In the genomic region with DNA sequence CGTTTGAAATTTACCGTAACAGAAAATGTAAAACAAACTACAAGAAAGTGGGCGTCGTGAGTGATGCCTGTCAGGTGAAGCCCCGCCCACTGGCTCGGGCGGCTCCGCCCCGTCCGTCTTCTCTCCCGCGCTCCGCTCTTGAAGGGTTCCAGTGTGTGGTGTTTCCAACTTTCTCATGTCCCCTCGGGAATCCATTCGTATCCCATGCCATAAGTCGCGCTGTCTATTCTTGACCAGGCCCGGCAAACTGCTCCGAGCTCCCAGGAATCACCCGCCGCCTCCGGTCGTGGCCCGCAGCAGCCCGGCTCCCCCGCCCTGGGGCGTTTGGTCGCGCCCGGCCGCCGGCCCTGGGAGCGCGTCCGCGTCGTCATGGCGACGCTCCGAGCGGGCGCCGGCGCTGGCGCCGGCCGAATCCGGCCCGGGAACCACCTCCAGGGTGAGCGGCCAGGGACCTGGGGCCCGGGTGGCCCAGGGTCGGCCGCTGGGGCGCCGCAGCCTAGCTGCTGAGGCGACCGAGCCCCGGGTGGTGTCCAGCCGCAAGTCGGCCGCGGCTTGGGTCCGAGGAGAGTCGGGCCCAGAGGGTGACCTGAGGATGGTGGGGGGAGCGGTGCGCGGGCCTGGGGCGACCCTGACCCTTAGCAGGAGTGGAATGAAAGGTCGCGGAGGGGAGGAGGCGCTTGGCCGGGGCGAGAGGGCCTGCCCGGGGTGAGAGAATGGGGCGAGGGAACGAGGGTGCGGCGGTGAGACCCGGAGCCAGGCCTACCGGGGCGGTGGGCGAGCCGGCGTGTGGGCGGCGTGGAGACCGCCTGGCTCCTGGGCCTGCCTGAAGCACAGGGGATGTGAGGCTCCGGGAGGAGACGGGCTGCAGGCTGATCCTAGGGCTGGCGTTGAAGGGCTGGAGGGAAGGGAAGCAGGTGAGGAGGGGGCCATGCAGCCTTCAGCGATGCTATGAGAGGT, we compare ENCODE assay signal across 1 cellular context.
A peak's percentile ranks its signal among the peaks of the same experiment; 100 is the strongest.
TF ChIP-seq lines count a peak whose summit lies in the region.

A gene (plus strand): TSS at position 375 of the 957 bp plus-strand sequence. CDS start 1,683 bp downstream, outside the sequence.

TF ChIP-seq in HepG2, 621 proteins besides CTCF, POLR2A, EP300 and RAD21 (continued from another document and continues in another):
- TF ChIP-seq ZNF775 (CRISPR knock-in tag; IDR thresholded peaks at IDR 0.05; ENCODE audit: borderline replicate concordance) (no peak), THAP11 (CRISPR knock-in tag; IDR thresholded peaks at IDR 0.05) (peak; percentile 42; the same call in 1 of the 2 replicates), SOX6 (IDR thresholded peaks at IDR 0.05) (no peak), SOX6 (CRISPR knock-in tag; IDR thresholded peaks at IDR 0.05) (no peak), GATAD2A (CRISPR knock-in tag; IDR thresholded peaks at IDR 0.05) (no peak), GABPB1 (CRISPR knock-in tag; IDR thresholded peaks at IDR 0.05) (peak; percentile 56), HMGA1 (CRISPR knock-in tag; conservative IDR thresholded peaks at IDR 0.05) (no peak), ZNF264 (CRISPR knock-in tag; IDR thresholded peaks at IDR 0.05) (no peak), ZFYVE20 (CRISPR knock-in tag; IDR thresholded peaks at IDR 0.05; ENCODE audit: borderline replicate concordance, low read depth) (no peak), HNRNPUL1 (IDR thresholded peaks at IDR 0.05; ENCODE audit: low read depth, low read length) (no peak), ZNF253 (CRISPR knock-in tag; IDR thresholded peaks at IDR 0.05; ENCODE audit: borderline replicate concordance) (no peak), ZFP82 (CRISPR knock-in tag; IDR thresholded peaks at IDR 0.05; ENCODE audit: borderline replicate concordance) (no peak), ATRX (CRISPR knock-in tag; IDR thresholded peaks at IDR 0.05; ENCODE audit: borderline replicate concordance) (no peak), ZNF75D (CRISPR knock-in tag; IDR thresholded peaks at IDR 0.05; ENCODE audit: borderline replicate concordance) (no peak), ARID2 (CRISPR knock-in tag; IDR thresholded peaks at IDR 0.05; ENCODE audit: borderline replicate concordance) (no peak), TCF7 (IDR thresholded peaks at IDR 0.05; ENCODE audit: low read depth) (no peak), YEATS2 (CRISPR knock-in tag; IDR thresholded peaks at IDR 0.05; ENCODE audit: borderline replicate concordance) (no peak), ZFP37 (CRISPR knock-in tag; IDR thresholded peaks at IDR 0.05; ENCODE audit: borderline replicate concordance) (no peak), ZSCAN30 (CRISPR knock-in tag; IDR thresholded peaks at IDR 0.05) (no peak), ZNF160 (CRISPR knock-in tag; IDR thresholded peaks at IDR 0.05) (no peak), ZSCAN29 (CRISPR knock-in tag; conservative IDR thresholded peaks at IDR 0.05) (no peak), ZFY (CRISPR knock-in tag; IDR thresholded peaks at IDR 0.05) (peak; percentile 72), ZNF816 (CRISPR knock-in tag; IDR thresholded peaks at IDR 0.05; ENCODE audit: borderline replicate concordance) (no peak), SP4 (CRISPR knock-in tag; IDR thresholded peaks at IDR 0.05) (peak; percentile 72), MTA3 (CRISPR knock-in tag; IDR thresholded peaks at IDR 0.05) (no peak), ZZZ3 (CRISPR knock-in tag; IDR thresholded peaks at IDR 0.05; ENCODE audit: borderline replicate concordance) (no peak), MXI1 (IDR thresholded peaks at IDR 0.05; ENCODE audit: borderline replicate concordance, low read depth, low read length) (peak; percentile 91; the same call in 2 of the 3 replicates), MTF1 (CRISPR knock-in tag; IDR thresholded peaks at IDR 0.05) (no peak), RFX3 (CRISPR knock-in tag; IDR thresholded peaks at IDR 0.05) (peak; percentile 67), TP53 (CRISPR knock-in tag; conservative IDR thresholded peaks at IDR 0.05) (no peak), SIN3B (IDR thresholded peaks at IDR 0.05; ENCODE audit: low read length) (no peak), BORCS8-MEF2B (CRISPR knock-in tag; IDR thresholded peaks at IDR 0.05) (no peak), PITX1 (CRISPR knock-in tag; IDR thresholded peaks at IDR 0.05) (no peak), ZNF556 (CRISPR knock-in tag; IDR thresholded peaks at IDR 0.05; ENCODE audit: borderline replicate concordance) (no peak), RNF2 (conservative IDR thresholded peaks at IDR 0.05; ENCODE audit: low read depth) (peak; percentile 66), IKZF4 (CRISPR knock-in tag; IDR thresholded peaks at IDR 0.05; ENCODE audit: borderline replicate concordance, low read depth, not compliant biosample characterization) (no peak), AKAP8 (CRISPR knock-in tag; IDR thresholded peaks at IDR 0.05) (no peak), ZNF605 (CRISPR knock-in tag; IDR thresholded peaks at IDR 0.05) (no peak), ZNF615 (CRISPR knock-in tag; IDR thresholded peaks at IDR 0.05; ENCODE audit: borderline replicate concordance) (no peak), ZNF333 (CRISPR knock-in tag; IDR thresholded peaks at IDR 0.05; ENCODE audit: borderline replicate concordance) (no peak), ZNF598 (CRISPR knock-in tag; IDR thresholded peaks at IDR 0.05; ENCODE audit: borderline replicate concordance) (peak; percentile 29; the same call in 1 of the 2 replicates), ZNF282 (IDR thresholded peaks at IDR 0.05; ENCODE audit: partially characterized antibody) (no peak)
- TF ChIP-seq, protein P1, sequence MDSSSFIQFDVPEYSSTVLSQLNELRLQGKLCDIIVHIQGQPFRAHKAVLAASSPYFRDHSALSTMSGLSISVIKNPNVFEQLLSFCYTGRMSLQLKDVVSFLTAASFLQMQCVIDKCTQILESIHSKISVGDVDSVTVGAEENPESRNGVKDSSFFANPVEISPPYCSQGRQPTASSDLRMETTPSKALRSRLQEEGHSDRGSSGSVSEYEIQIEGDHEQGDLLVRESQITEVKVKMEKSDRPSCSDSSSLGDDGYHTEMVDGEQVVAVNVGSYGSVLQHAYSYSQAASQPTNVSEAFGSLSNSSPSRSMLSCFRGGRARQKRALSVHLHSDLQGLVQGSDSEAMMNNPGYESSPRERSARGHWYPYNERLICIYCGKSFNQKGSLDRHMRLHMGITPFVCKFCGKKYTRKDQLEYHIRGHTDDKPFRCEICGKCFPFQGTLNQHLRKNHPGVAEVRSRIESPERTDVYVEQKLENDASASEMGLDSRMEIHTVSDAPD (CRISPR knock-in tag; IDR thresholded peaks at IDR 0.05): no peak
- TF ChIP-seq, protein P2, sequence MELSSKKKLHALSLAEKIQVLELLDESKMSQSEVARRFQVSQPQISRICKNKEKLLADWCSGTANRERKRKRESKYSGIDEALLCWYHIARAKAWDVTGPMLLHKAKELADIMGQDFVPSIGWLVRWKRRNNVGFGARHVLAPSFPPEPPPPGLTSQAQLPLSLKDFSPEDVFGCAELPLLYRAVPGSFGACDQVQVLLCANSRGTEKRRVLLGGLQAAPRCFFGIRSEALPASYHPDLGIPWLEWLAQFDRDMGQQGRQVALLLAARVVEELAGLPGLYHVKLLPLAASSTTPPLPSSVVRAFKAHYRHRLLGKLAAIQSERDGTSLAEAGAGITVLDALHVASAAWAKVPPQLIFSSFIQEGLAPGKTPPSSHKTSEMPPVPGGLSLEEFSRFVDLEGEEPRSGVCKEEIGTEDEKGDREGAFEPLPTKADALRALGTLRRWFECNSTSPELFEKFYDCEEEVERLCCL (CRISPR knock-in tag; IDR thresholded peaks at IDR 0.05; ENCODE audit: borderline replicate concordance): no peak
- TF ChIP-seq, protein P3, sequence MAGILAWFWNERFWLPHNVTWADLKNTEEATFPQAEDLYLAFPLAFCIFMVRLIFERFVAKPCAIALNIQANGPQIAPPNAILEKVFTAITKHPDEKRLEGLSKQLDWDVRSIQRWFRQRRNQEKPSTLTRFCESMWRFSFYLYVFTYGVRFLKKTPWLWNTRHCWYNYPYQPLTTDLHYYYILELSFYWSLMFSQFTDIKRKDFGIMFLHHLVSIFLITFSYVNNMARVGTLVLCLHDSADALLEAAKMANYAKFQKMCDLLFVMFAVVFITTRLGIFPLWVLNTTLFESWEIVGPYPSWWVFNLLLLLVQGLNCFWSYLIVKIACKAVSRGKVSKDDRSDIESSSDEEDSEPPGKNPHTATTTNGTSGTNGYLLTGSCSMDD (CRISPR knock-in tag; IDR thresholded peaks at IDR 0.05): no peak
- TF ChIP-seq, protein P4, sequence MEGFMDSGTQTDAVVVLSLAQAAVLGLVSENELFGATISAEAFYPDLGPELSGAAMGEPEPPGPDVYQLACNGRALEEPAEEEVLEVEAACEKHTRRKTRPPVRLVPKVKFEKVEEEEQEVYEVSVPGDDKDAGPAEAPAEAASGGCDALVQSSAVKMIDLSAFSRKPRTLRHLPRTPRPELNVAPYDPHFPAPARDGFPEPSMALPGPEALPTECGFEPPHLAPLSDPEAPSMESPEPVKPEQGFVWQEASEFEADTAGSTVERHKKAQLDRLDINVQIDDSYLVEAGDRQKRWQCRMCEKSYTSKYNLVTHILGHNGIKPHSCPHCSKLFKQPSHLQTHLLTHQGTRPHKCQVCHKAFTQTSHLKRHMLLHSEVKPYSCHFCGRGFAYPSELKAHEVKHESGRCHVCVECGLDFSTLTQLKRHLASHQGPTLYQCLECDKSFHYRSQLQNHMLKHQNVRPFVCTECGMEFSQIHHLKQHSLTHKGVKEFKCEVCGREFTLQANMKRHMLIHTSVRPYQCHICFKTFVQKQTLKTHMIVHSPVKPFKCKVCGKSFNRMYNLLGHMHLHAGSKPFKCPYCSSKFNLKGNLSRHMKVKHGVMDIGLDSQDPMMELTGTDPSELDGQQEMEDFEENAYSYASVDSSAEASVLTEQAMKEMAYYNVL (CRISPR knock-in tag; IDR thresholded peaks at IDR 0.05; ENCODE audit: borderline replicate concordance): no peak
- TF ChIP-seq, protein P5, sequence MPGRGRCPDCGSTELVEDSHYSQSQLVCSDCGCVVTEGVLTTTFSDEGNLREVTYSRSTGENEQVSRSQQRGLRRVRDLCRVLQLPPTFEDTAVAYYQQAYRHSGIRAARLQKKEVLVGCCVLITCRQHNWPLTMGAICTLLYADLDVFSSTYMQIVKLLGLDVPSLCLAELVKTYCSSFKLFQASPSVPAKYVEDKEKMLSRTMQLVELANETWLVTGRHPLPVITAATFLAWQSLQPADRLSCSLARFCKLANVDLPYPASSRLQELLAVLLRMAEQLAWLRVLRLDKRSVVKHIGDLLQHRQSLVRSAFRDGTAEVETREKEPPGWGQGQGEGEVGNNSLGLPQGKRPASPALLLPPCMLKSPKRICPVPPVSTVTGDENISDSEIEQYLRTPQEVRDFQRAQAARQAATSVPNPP (CRISPR knock-in tag; IDR thresholded peaks at IDR 0.05): peak; percentile 50; the same call in 1 of the 2 replicates
- TF ChIP-seq, protein P6, sequence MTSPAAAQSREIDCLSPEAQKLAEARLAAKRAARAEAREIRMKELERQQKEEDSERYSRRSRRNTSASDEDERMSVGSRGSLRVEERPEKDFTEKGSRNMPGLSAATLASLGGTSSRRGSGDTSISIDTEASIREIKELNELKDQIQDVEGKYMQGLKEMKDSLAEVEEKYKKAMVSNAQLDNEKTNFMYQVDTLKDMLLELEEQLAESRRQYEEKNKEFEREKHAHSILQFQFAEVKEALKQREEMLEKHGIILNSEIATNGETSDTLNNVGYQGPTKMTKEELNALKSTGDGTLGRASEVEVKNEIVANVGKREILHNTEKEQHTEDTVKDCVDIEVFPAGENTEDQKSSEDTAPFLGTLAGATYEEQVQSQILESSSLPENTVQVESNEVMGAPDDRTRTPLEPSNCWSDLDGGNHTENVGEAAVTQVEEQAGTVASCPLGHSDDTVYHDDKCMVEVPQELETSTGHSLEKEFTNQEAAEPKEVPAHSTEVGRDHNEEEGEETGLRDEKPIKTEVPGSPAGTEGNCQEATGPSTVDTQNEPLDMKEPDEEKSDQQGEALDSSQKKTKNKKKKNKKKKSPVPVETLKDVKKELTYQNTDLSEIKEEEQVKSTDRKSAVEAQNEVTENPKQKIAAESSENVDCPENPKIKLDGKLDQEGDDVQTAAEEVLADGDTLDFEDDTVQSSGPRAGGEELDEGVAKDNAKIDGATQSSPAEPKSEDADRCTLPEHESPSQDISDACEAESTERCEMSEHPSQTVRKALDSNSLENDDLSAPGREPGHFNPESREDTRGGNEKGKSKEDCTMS (CRISPR knock-in tag; conservative IDR thresholded peaks at IDR 0.05): no peak
- TF ChIP-seq, protein P7, sequence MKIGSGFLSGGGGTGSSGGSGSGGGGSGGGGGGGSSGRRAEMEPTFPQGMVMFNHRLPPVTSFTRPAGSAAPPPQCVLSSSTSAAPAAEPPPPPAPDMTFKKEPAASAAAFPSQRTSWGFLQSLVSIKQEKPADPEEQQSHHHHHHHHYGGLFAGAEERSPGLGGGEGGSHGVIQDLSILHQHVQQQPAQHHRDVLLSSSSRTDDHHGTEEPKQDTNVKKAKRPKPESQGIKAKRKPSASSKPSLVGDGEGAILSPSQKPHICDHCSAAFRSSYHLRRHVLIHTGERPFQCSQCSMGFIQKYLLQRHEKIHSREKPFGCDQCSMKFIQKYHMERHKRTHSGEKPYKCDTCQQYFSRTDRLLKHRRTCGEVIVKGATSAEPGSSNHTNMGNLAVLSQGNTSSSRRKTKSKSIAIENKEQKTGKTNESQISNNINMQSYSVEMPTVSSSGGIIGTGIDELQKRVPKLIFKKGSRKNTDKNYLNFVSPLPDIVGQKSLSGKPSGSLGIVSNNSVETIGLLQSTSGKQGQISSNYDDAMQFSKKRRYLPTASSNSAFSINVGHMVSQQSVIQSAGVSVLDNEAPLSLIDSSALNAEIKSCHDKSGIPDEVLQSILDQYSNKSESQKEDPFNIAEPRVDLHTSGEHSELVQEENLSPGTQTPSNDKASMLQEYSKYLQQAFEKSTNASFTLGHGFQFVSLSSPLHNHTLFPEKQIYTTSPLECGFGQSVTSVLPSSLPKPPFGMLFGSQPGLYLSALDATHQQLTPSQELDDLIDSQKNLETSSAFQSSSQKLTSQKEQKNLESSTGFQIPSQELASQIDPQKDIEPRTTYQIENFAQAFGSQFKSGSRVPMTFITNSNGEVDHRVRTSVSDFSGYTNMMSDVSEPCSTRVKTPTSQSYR (CRISPR knock-in tag; IDR thresholded peaks at IDR 0.05; ENCODE audit: borderline replicate concordance): no peak
- TF ChIP-seq, protein P8, sequence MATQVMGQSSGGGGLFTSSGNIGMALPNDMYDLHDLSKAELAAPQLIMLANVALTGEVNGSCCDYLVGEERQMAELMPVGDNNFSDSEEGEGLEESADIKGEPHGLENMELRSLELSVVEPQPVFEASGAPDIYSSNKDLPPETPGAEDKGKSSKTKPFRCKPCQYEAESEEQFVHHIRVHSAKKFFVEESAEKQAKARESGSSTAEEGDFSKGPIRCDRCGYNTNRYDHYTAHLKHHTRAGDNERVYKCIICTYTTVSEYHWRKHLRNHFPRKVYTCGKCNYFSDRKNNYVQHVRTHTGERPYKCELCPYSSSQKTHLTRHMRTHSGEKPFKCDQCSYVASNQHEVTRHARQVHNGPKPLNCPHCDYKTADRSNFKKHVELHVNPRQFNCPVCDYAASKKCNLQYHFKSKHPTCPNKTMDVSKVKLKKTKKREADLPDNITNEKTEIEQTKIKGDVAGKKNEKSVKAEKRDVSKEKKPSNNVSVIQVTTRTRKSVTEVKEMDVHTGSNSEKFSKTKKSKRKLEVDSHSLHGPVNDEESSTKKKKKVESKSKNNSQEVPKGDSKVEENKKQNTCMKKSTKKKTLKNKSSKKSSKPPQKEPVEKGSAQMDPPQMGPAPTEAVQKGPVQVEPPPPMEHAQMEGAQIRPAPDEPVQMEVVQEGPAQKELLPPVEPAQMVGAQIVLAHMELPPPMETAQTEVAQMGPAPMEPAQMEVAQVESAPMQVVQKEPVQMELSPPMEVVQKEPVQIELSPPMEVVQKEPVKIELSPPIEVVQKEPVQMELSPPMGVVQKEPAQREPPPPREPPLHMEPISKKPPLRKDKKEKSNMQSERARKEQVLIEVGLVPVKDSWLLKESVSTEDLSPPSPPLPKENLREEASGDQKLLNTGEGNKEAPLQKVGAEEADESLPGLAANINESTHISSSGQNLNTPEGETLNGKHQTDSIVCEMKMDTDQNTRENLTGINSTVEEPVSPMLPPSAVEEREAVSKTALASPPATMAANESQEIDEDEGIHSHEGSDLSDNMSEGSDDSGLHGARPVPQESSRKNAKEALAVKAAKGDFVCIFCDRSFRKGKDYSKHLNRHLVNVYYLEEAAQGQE (IDR thresholded peaks at IDR 0.05; ENCODE audit: borderline replicate concordance in 1 of 2, low read depth in 1 of 2, low read length in 2 of 2): no peak
